ENCODE assay signal across 19 cellular contexts in genomic region chr5:144315994-144316634, GRCh38.
DNase-seq lines count a peak whose midpoint lies in the region; ATAC-seq, FAIRE-seq and TF ChIP-seq lines count a peak whose summit lies in the region.
"Had no signal": no experiment of that assay in that cellular context is flagged by ENCODE, and none has a peak within 500 bp of the region (broad histone marks: within the 10 kb centered on the region; RNA-seq: fewer than 3 reads in every experiment).

No MANE protein-coding gene starts in this region.

- H4K20me1 ChIP-seq in HepG2 (ENCODE audit: insufficient read depth, low read length) = no peaks in the 10 kb centered on the region

- intact Hi-C loops in HepG2 (cut with micrococcal nuclease; ENCODE audit: unreplicated experiment) = no loop called here

- DNase-seq in NCI-H345 (lab: John Stamatoyannopoulos, UW) (peak; percentile 52), NCI-H345 treated with DMSO at 0.1 percent for 48 hours (lab: John Stamatoyannopoulos, UW; ENCODE audit: unreplicated experiment) (no peak), NCI-H774 (lab: John Stamatoyannopoulos, UW) (peak; percentile 63), HepG2 (ENCODE audit: low spot score) (peak; percentile 12), activated gamma-delta T cell treated with Interleukin-2 at 50 U/mL for 16 hours (no peak), H54 (ENCODE audit: insufficient read length, low spot score) (no peak)
- DNase-seq in activated T-cell treated with anti-CD3 and anti-CD28 coated beads, Interleukin-2, amount 50 U/mL, for 48 hours = no peak
- DNase-seq: activated CD4-positive, alpha-beta T cell treated with anti-CD3 and anti-CD28 coated beads for 4 hours; activated naive CD4-positive, alpha-beta T cell treated with anti-CD3 and anti-CD28 coated beads, Interleukin-2, amount 50 U/mL, for 16 hours; activated T-cell treated with anti-CD3 and anti-CD28 coated beads, Interleukin-2, amount 50 U/mL, for 72 hours; CD8-positive, alpha-beta T cell; DND-41; H7; MV-4-11; NCI-H1930; stimulated activated CD8-positive, alpha-beta memory T cell treated with anti-CD3 and anti-CD28 coated beads, Interleukin-4, amount 100 ng/mL, for 48 hours had no signal

- H3K79me2 ChIP-seq in HepG2 (ENCODE audit: insufficient read depth, low read length) = no peaks in the 10 kb centered on the region

- no peak overlapping the region for H2AFZ ChIP-seq in HepG2 (ENCODE audit: low read length)

- H3K4me1 ChIP-seq in HepG2 (ENCODE audit: insufficient read depth, low read length) = peaks cover 8% of the 10 kb centered on the region
- H3K4me1 ChIP-seq: tibial nerve had no signal

- no peak for TF ChIP-seq CTCF in HepG2 (CRISPR knock-in tag; IDR thresholded peaks at IDR 0.05)

- ATAC-seq in HepG2 (peak; percentile 84), HG03354 (IDR thresholded peaks at IDR 0.05; ENCODE audit: poor library complexity, severe bottlenecking, unreplicated experiment) (no peak)
- ATAC-seq: activated T-cell treated with anti-CD3 and anti-CD28 coated beads, Interleukin-2, amount 50 U/mL, for 72 hours; CD8-positive, alpha-beta T cell had no signal

- H3K27ac ChIP-seq in HepG2 (ENCODE audit: extremely low read length, insufficient read depth, low read length) = no peak overlapping the region
- H3K27ac ChIP-seq: KMS-11, tibial nerve had no signal

- H3K9ac ChIP-seq in HepG2 (ENCODE audit: insufficient read depth, low read depth, low read length) = no peak overlapping the region
- H3K9ac ChIP-seq: KMS-11 had no signal

- no peaks in the 10 kb centered on the region for H3K9me3 ChIP-seq in HepG2 (ENCODE audit: low read length)
- H3K9me3 ChIP-seq: tibial nerve had no signal

- TF ChIP-seq EP300 in HepG2 (IDR thresholded peaks at IDR 0.05; ENCODE audit: low read depth in 2 of 2, low read length in 2 of 2) (no peak), HepG2 (CRISPR knock-in tag; IDR thresholded peaks at IDR 0.05; ENCODE audit: borderline replicate concordance) (no peak)

- 52% methylated on average over 12 of the region's 12 CpGs for WGBS in HepG2 (ENCODE audit: low lambda C conversion rate)

- BruUV-seq in HepG2 (replicated peaks; lab: Mats Ljungman, UMichigan) = no TSS peak

- no peak for TF ChIP-seq RAD21 in HepG2 (CRISPR knock-in tag; IDR thresholded peaks at IDR 0.05)

- TF ChIP-seq POLR2A in HepG2 (IDR thresholded peaks at IDR 0.05; ENCODE audit: insufficient read depth in 1 of 2, low read depth in 2 of 2, low read length in 2 of 2) (no peak), H54 (IDR thresholded peaks at IDR 0.05; ENCODE audit: low read depth, low read length) (no peak)

- no peaks in the 10 kb centered on the region for H3K27me3 ChIP-seq in HepG2 (ENCODE audit: control insufficient read depth in 1 of 2, insufficient read depth in 2 of 2, low read length in 2 of 2)
- H3K27me3 ChIP-seq: tibial nerve had no signal

- CTCF ChIA-PET in HepG2 (lab: Yijun Ruan, JAX; ENCODE audit: low intra/inter-chr PET ratio, low total read pairs) = no interaction called here

- no peak overlapping the region for H3K4me2 ChIP-seq in HepG2 (ENCODE audit: low read depth, low read length)
- H3K4me2 ChIP-seq: KMS-11 had no signal

- in situ Hi-C loops in HepG2 (cut with HindIII; ENCODE audit: extremely low pct_ligation_motif_present, low pct_unique_long_range_greater_than_20kb) = no loop called here

- H3K36me3 ChIP-seq in HepG2 (replicated peaks in 1 of 2; ENCODE audit: control insufficient read depth in 1 of 2, insufficient read depth in 2 of 2, low read length in 2 of 2) = no peaks in the 10 kb centered on the region
- H3K36me3 ChIP-seq: tibial nerve had no signal

- no peak overlapping the region for H3K4me3 ChIP-seq in HepG2 (replicated peaks in 1 of 3; ENCODE audit: insufficient read depth in 1 of 3, low read depth in 2 of 3, low read length in 3 of 3)
- H3K4me3 ChIP-seq: tibial nerve had no signal

- FAIRE-seq in HepG2 (lab: Jason Lieb, UNC) (peak; percentile 54), H54 (lab: Jason Lieb, UNC) (no peak)

- POLR2A ChIA-PET in HepG2 (lab: Yijun Ruan, JAX) = no interaction called here

TF ChIP-seq in HepG2, 621 proteins besides CTCF, POLR2A, EP300 and RAD21:
- TF ChIP-seq HNF4A (CRISPR knock-in tag; IDR thresholded peaks at IDR 0.05) (peak; percentile 53), ZKSCAN8 (CRISPR knock-in tag; IDR thresholded peaks at IDR 0.05; ENCODE audit: borderline replicate concordance) (no peak), ZNF768 (CRISPR knock-in tag; IDR thresholded peaks at IDR 0.05) (no peak)

Comparison
In these comparisons a context has a peak if more than half of its experiments do, and no peak if none do; other contexts are left out.
1. DNase-seq: peak in NCI-H345 (single experiment), NCI-H774 (single experiment) and HepG2 (single experiment); none in NCI-H345 treated with DMSO at 0.1 percent for 48 hours (single experiment), activated gamma-delta T cell treated with Interleukin-2 at 50 U/mL for 16 hours (single experiment), H54 (single experiment) and activated T-cell treated with anti-CD3 and anti-CD28 coated beads, Interleukin-2, amount 50 U/mL, for 48 hours (0 of 2).